In the genomic region with DNA sequence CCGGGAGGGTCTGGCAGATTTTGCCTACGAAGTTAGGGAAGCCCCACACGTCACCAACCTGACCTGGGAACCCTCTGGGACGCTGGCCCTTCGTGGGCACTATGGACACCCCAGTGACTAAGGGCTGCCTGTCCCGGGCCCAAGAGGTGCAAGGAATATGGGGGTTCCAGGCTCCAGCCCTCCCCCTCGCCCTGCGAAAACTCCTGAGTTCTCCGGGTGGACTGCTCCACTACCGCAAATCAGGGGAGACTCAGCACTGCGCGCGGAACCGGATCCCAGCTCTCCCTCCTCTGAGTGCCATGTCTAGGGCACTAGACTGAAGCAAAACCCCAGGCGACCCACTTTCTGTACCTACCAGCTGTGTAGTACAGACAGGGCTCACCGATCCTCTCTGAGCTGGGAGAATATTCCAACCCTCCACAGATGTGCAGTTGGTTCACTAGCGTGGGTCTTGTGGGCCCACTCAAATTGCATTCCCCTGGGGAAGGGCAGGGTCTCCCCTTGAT, we compare ENCODE assay signal across 9 cellular contexts. TPM values are rescaled to one million over a fixed set of nuclear protein-coding genes. Genes with fewer than 3 reads are reported as not detected.
DNase-seq lines count a peak whose midpoint lies in the region; ATAC-seq and TF ChIP-seq lines count a peak whose summit lies in the region.
"Had no signal": no experiment of that assay in that cellular context is flagged by ENCODE, and none has a peak within 500 bp of the region (broad histone marks: within the 10 kb centered on the region; RNA-seq: fewer than 3 reads in every experiment).

A gene with protein sequence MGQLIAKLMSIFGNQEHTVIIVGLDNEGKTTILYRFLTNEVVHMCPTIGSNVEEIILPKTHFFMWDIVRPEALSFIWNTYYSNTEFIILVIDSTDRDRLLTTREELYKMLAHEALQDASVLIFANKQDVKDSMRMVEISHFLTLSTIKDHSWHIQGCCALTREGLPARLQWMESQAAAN (minus strand): TSS at position 318 of the 506 bp plus-strand sequence. CDS start 401 bp downstream, outside the sequence.

- peak within 1 kb of the TSS; percentile 41 for H2AFZ ChIP-seq in hepatocyte

- peaks cover 9% of the 10 kb centered on the region for H3K9me3 Mint-ChIP-seq in WTC11

- peaks cover 6% of the 10 kb centered on the region for H3K36me3 Mint-ChIP-seq in WTC11

- TF ChIP-seq CTCF in GM06990 (IDR thresholded peaks at IDR 0.05; ENCODE audit: insufficient read depth, low read length, poor library complexity, severe bottlenecking): no peak
- no peak for TF ChIP-seq CTCF in WTC11 (IDR thresholded peaks at IDR 0.05)
- no peak for TF ChIP-seq CTCF in hepatocyte (IDR thresholded peaks at IDR 0.05; ENCODE audit: poor library complexity)
- TF ChIP-seq CTCF in retinal pigment epithelial cell (conservative IDR thresholded peaks at IDR 0.05; ENCODE audit: low read depth, low read length): no peak

- WGBS in hepatocyte (ENCODE audit: low lambda C conversion rate, missing lambda C conversion rate): 75% methylated on average over 17 of the region's 17 CpGs

- POLR2A ChIA-PET in WTC11 (lab: Charles Lee): interaction anchor here (0.6 to 3.4 kb wide), 5 partner anchors 9 to 144 kb away, joined by 3 to 21 read pairs (median 4); partner anchors contain the start of gene RPL19

- no peaks in the 10 kb centered on the region for H4K20me1 ChIP-seq in hepatocyte (ENCODE audit: insufficient read depth, poor library complexity, severe bottlenecking)

- peaks cover 21% of the 10 kb centered on the region for H3K4me1 Mint-ChIP-seq in WTC11

- no peaks in the 10 kb centered on the region for H3K4me1 ChIP-seq in hepatocyte (ENCODE audit: insufficient read depth)

- CTCF ChIA-PET in WTC11 (lab: Charles Lee): interaction anchor here (1.1 to 7.0 kb wide), 21 partner anchors 8 to 295 kb away, joined by 3 to 284 read pairs (median 14); partner anchors contain the start of genes CACNB1, PLXDC1 and STAC2

- H3K27ac ChIP-seq in hepatocyte: no peak within 1 kb of the TSS

- no peaks in the 10 kb centered on the region for H3K9me2 ChIP-seq in hepatocyte (replicated peaks; ENCODE audit: insufficient read depth)

- no peak for ATAC-seq in WTC11
- ATAC-seq in GM21825 (IDR thresholded peaks at IDR 0.05; ENCODE audit: unreplicated experiment): no peak
- no peak for ATAC-seq in HG02571 (IDR thresholded peaks at IDR 0.05; ENCODE audit: unreplicated experiment)

- peak within 1 kb of the TSS; percentile 94 for H3K4me3 Mint-ChIP-seq in WTC11

- H3K4me2 ChIP-seq in hepatocyte: peak within 1 kb of the TSS; percentile 93

- H3K79me2 ChIP-seq in hepatocyte: no peaks in the 10 kb centered on the region

- no peaks in the 10 kb centered on the region for H3K9me3 ChIP-seq in hepatocyte (ENCODE audit: low read depth)

- H3K4me3 ChIP-seq in GM06990 (replicated peaks; ENCODE audit: low read depth, low read length) (peak within 1 kb of the TSS; percentile 68), hepatocyte (no peak within 1 kb of the TSS), retinal pigment epithelial cell (ENCODE audit: low read length) (peak within 1 kb of the TSS; percentile 54)

- no peak within 1 kb of the TSS for H3K27ac Mint-ChIP-seq in WTC11

- DNase-seq in GM06990 (ENCODE audit: extremely low read depth, insufficient read length) (no peak), WTC11 (ENCODE audit: low spot score) (peak; percentile 38), hepatocyte (ENCODE audit: low spot score) (no peak), retinal pigment epithelial cell (ENCODE audit: low read depth) (no peak), 8988T (no peak), mesenteric fat pad (ENCODE audit: low spot score) (no peak)

- no peaks in the 10 kb centered on the region for H3K36me3 ChIP-seq in GM06990 (ENCODE audit: control insufficient read depth, insufficient read depth, low read length)
- no peaks in the 10 kb centered on the region for H3K36me3 ChIP-seq in hepatocyte (replicated peaks; ENCODE audit: insufficient read depth, low read depth)

- no peaks in the 10 kb centered on the region; the same call in 1 of the 2 replicates for H3K27me3 ChIP-seq in GM06990 (replicated peaks; ENCODE audit: control insufficient read depth, insufficient read depth, low read length)
- peaks cover 13% of the 10 kb centered on the region for H3K27me3 ChIP-seq in hepatocyte

- H3K27me3 Mint-ChIP-seq in WTC11 (ENCODE audit: low read depth): peaks cover 55% of the 10 kb centered on the region

TF ChIP-seq in WTC11, 78 proteins besides CTCF, POLR2A, EP300 and RAD21 (continues in another document):
- TF ChIP-seq PRRX2 (CRISPR knock-in tag; IDR thresholded peaks at IDR 0.05) (no peak), JUN (CRISPR knock-in tag; IDR thresholded peaks at IDR 0.05) (no peak), GTF2I (CRISPR knock-in tag; conservative IDR thresholded peaks at IDR 0.05) (no peak), ZNF281 (CRISPR knock-in tag; IDR thresholded peaks at IDR 0.05) (no peak), FOXJ3 (CRISPR knock-in tag; IDR thresholded peaks at IDR 0.05; ENCODE audit: borderline replicate concordance) (no peak), TCF7 (CRISPR knock-in tag; IDR thresholded peaks at IDR 0.05; ENCODE audit: low read depth) (no peak), ZMAT4 (CRISPR knock-in tag; IDR thresholded peaks at IDR 0.05) (no peak), NFYB (CRISPR knock-in tag; conservative IDR thresholded peaks at IDR 0.05; ENCODE audit: low read depth) (no peak), E2F4 (CRISPR knock-in tag; IDR thresholded peaks at IDR 0.05; ENCODE audit: borderline replicate concordance, low read depth) (no peak), NFATC4 (CRISPR knock-in tag; IDR thresholded peaks at IDR 0.05) (no peak), FOXP1 (CRISPR knock-in tag; IDR thresholded peaks at IDR 0.05; ENCODE audit: borderline replicate concordance) (no peak), PREB (CRISPR knock-in tag; IDR thresholded peaks at IDR 0.05; ENCODE audit: borderline replicate concordance) (no peak), SP1 (CRISPR knock-in tag; conservative IDR thresholded peaks at IDR 0.05) (no peak), USF2 (CRISPR knock-in tag; IDR thresholded peaks at IDR 0.05) (no peak)
- TF ChIP-seq, protein P1, sequence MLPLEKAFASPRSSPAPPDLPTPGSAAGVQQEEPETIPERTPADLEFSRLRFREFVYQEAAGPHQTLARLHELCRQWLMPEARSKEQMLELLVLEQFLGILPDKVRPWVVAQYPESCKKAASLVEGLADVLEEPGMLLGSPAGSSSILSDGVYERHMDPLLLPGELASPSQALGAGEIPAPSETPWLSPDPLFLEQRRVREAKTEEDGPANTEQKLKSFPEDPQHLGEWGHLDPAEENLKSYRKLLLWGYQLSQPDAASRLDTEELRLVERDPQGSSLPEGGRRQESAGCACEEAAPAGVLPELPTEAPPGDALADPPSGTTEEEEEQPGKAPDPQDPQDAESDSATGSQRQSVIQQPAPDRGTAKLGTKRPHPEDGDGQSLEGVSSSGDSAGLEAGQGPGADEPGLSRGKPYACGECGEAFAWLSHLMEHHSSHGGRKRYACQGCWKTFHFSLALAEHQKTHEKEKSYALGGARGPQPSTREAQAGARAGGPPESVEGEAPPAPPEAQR (CRISPR knock-in tag; IDR thresholded peaks at IDR 0.05): no peak

RNA-seq across cellular contexts. Expression of the gene that starts here (rescaled TPM):
- total RNA-seq in WTC11 (2021) (not detected in 3 replicates), hepatocyte (not detected in 2 replicates), mesenteric fat pad (not detected)
- not detected in 2 replicates for polyA plus RNA-seq in hepatocyte
- total RNA-seq: posterior vena cava had no signal

Comparison
In these comparisons a context has a peak if more than half of its experiments do, and no peak if none do; other contexts are left out.
1. Peak in DNase-seq in WTC11; RNA of the gene not detected or under 1 TPM.